Comparison of ENCODE assay signal across 2 cellular contexts in the genomic region with DNA sequence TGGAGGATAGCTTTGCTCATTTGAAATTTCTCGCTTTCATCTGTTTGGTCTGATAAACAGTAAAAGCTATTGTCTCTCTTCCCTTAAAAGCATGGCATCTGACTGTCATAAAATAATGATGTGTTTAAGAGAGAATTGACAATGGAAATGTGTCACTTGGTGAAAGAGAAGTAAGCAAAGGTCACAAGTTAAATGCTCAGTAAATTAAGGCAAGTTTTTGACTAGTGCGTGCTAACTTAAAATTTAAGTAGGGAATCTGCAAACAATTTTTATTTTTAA.
TF ChIP-seq lines count a peak whose summit lies in the region.

No MANE protein-coding gene starts in this region.

TF ChIP-seq in GM23338, 12 proteins besides CTCF, POLR2A, EP300 and RAD21 (continued from another document):
- no peak for TF ChIP-seq ZNF331 (CRISPR knock-in tag; IDR thresholded peaks at IDR 0.05; ENCODE audit: low read depth)
- TF ChIP-seq CREB1 (CRISPR knock-in tag; IDR thresholded peaks at IDR 0.05; ENCODE audit: low read depth), result no peak
- no peak for TF ChIP-seq JUNB (IDR thresholded peaks at IDR 0.05; ENCODE audit: unreplicated experiment)
- TF ChIP-seq, protein P1, sequence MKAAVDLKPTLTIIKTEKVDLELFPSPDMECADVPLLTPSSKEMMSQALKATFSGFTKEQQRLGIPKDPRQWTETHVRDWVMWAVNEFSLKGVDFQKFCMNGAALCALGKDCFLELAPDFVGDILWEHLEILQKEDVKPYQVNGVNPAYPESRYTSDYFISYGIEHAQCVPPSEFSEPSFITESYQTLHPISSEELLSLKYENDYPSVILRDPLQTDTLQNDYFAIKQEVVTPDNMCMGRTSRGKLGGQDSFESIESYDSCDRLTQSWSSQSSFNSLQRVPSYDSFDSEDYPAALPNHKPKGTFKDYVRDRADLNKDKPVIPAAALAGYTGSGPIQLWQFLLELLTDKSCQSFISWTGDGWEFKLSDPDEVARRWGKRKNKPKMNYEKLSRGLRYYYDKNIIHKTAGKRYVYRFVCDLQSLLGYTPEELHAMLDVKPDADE (IDR thresholded peaks at IDR 0.05), result no peak
TF ChIP-seq in GM23338: peak in this region for 0.

TF ChIP-seq in neural cell, 6 proteins besides CTCF, POLR2A, EP300 and RAD21:
- TF ChIP-seq, protein P2, sequence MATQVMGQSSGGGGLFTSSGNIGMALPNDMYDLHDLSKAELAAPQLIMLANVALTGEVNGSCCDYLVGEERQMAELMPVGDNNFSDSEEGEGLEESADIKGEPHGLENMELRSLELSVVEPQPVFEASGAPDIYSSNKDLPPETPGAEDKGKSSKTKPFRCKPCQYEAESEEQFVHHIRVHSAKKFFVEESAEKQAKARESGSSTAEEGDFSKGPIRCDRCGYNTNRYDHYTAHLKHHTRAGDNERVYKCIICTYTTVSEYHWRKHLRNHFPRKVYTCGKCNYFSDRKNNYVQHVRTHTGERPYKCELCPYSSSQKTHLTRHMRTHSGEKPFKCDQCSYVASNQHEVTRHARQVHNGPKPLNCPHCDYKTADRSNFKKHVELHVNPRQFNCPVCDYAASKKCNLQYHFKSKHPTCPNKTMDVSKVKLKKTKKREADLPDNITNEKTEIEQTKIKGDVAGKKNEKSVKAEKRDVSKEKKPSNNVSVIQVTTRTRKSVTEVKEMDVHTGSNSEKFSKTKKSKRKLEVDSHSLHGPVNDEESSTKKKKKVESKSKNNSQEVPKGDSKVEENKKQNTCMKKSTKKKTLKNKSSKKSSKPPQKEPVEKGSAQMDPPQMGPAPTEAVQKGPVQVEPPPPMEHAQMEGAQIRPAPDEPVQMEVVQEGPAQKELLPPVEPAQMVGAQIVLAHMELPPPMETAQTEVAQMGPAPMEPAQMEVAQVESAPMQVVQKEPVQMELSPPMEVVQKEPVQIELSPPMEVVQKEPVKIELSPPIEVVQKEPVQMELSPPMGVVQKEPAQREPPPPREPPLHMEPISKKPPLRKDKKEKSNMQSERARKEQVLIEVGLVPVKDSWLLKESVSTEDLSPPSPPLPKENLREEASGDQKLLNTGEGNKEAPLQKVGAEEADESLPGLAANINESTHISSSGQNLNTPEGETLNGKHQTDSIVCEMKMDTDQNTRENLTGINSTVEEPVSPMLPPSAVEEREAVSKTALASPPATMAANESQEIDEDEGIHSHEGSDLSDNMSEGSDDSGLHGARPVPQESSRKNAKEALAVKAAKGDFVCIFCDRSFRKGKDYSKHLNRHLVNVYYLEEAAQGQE (IDR thresholded peaks at IDR 0.05; ENCODE audit: borderline replicate concordance), result no peak
- no peak for TF ChIP-seq MXI1 (conservative IDR thresholded peaks at IDR 0.05; ENCODE audit: poor library complexity, severe bottlenecking)
- no peak for TF ChIP-seq POLR2AphosphoS5 (IDR thresholded peaks at IDR 0.05)
- TF ChIP-seq TAF1 (IDR thresholded peaks at IDR 0.05; ENCODE audit: low read depth), result no peak
- no peak for TF ChIP-seq SMC3 (conservative IDR thresholded peaks at IDR 0.05; ENCODE audit: poor library complexity)
- no peak for TF ChIP-seq EZH2 (IDR thresholded peaks at IDR 0.05; ENCODE audit: borderline replicate concordance, insufficient read depth, low read length, poor library complexity, severe bottlenecking)
